9 cellular contexts compared by ENCODE assay signal in genomic region chr5:145347026-145347616, GRCh38.
DNase-seq lines count a peak whose midpoint lies in the region; ATAC-seq and TF ChIP-seq lines count a peak whose summit lies in the region.
"Had no signal": no experiment of that assay in that cellular context is flagged by ENCODE, and none has a peak within 500 bp of the region (broad histone marks: within the 10 kb centered on the region; RNA-seq: fewer than 3 reads in every experiment).

No MANE protein-coding gene starts in this region.

- H3K9me3 ChIP-seq in AG04450 (ENCODE audit: control insufficient read depth, insufficient read depth, low read length) (no peaks in the 10 kb centered on the region), MM.1S (replicated peaks; ENCODE audit: insufficient read depth, low read length) (no peaks in the 10 kb centered on the region), neural progenitor cell (ENCODE audit: low read depth) (no peaks in the 10 kb centered on the region)

- peaks cover 14% of the 10 kb centered on the region for H3K4me1 Mint-ChIP-seq in neural progenitor cell

- ATAC-seq in GM18868 (IDR thresholded peaks at IDR 0.05; ENCODE audit: unreplicated experiment) = peak; percentile 70

- CTCF ChIA-PET in AG04450 (lab: Charles Lee) = interaction anchor here (0.6 to 2.8 kb wide), 26 partner anchors 8 to 1143 kb away, joined by 3 to 20 read pairs (median 4); no protein-coding TSS in a partner anchor

- DNase-seq in AG04450 (ENCODE audit: low read depth, low spot score) = peak; percentile 13
- peak; percentile 33 for DNase-seq in MM.1S
- DNase-seq in cardiac fibroblast (ENCODE audit: low read depth in 2 of 2) = peak; percentile 78 to 84
- peak; percentile 62 for DNase-seq in neural progenitor cell (ENCODE audit: low spot score)
- DNase-seq in C1 segment of cervical spinal cord (lab: John Stamatoyannopoulos, UW) = no peak
- DNase-seq in activated CD8-positive, alpha-beta memory T cell treated with anti-CD3 and anti-CD28 coated beads, Interleukin-2, amount 50 U/mL, for 4 hours = no peak
- no peak for DNase-seq in stimulated activated CD4-positive, alpha-beta T cell treated with anti-CD3 and anti-CD28 coated beads, Interleukin-4, amount 100 ng/mL, for 4 hours

- H3K4me1 ChIP-seq in MM.1S (ENCODE audit: low read length) = no peaks in the 10 kb centered on the region
- H3K4me1 ChIP-seq in neural progenitor cell = no peaks in the 10 kb centered on the region

- POLR2A ChIA-PET in AG04450 (lab: Yijun Ruan, JAX) = interaction anchor here (0.7 kb wide), 1 partner anchor 152 kb away, joined by 3 read pairs; no protein-coding TSS in a partner anchor

- H3K79me2 ChIP-seq in MM.1S (ENCODE audit: low read length) = no peaks in the 10 kb centered on the region
- no peaks in the 10 kb centered on the region for H3K79me2 ChIP-seq in neural progenitor cell (ENCODE audit: low read depth)

- no peaks in the 10 kb centered on the region for H3K36me3 ChIP-seq in MM.1S (replicated peaks; ENCODE audit: insufficient read depth, low read length)
- no peaks in the 10 kb centered on the region for H3K36me3 ChIP-seq in neural progenitor cell

- H3F3A ChIP-seq in MM.1S (ENCODE audit: insufficient read depth, low read length) = no peaks in the 10 kb centered on the region
- no peaks in the 10 kb centered on the region for H3F3A ChIP-seq in neural progenitor cell (ENCODE audit: low read depth)

- H3K4me3 ChIP-seq in AG04450 (ENCODE audit: low read depth, low read length) = no peak overlapping the region
- no peak overlapping the region for H3K4me3 ChIP-seq in MM.1S (ENCODE audit: low read length)
- H3K4me3 ChIP-seq in cardiac fibroblast (replicated peaks in 1 of 2; ENCODE audit: low read depth in 2 of 2, low read length in 2 of 2) = no peak overlapping the region
- H3K4me3 ChIP-seq in neural progenitor cell = no peak overlapping the region

- TF ChIP-seq CTCF in AG04450 (IDR thresholded peaks at IDR 0.05; ENCODE audit: low read depth, low read length) (peak; percentile 75), MM.1S (IDR thresholded peaks at IDR 0.05; ENCODE audit: low read length) (peak; percentile 67), cardiac fibroblast (IDR thresholded peaks at IDR 0.05; ENCODE audit: low read depth, low read length) (peak; percentile 86), neural progenitor cell (IDR thresholded peaks at IDR 0.05) (peak; percentile 66)

- H2AFZ ChIP-seq in MM.1S (ENCODE audit: low read length) = 0 out of 2 replicates have a peak overlapping the region, but pooled peaks have one; percentile 4
- H2AFZ ChIP-seq in neural progenitor cell (replicated peaks) = no peak overlapping the region

- no peaks in the 10 kb centered on the region for H3K9me2 ChIP-seq in MM.1S (replicated peaks; ENCODE audit: insufficient read depth, low read length)

- no peaks in the 10 kb centered on the region for H3K36me3 Mint-ChIP-seq in neural progenitor cell

- H3K27me3 Mint-ChIP-seq in neural progenitor cell (ENCODE audit: insufficient read depth, low read depth) = no peaks in the 10 kb centered on the region
- H3K27me3 Mint-ChIP-seq: stimulated activated naive CD8-positive, alpha-beta T cell treated with anti-CD3 and anti-CD28 coated beads, Interleukin-15, Interleukin-2, amounts not matched to agents 100 ng/mL and 50 ng/mL, for 24 hours had no signal

- no peak overlapping the region for H3K27ac Mint-ChIP-seq in neural progenitor cell
- H3K27ac Mint-ChIP-seq: stimulated activated naive CD8-positive, alpha-beta T cell treated with anti-CD3 and anti-CD28 coated beads, Interleukin-15, Interleukin-2, amounts not matched to agents 100 ng/mL and 50 ng/mL, for 24 hours had no signal

- H3K9ac ChIP-seq in MM.1S (ENCODE audit: low read length) (no peak overlapping the region), neural progenitor cell (no peak overlapping the region)

- H3K4me2 ChIP-seq in MM.1S (ENCODE audit: low read depth, low read length) (no peak overlapping the region), neural progenitor cell (no peak overlapping the region)

- no peak overlapping the region for H3K27ac ChIP-seq in AG04450 (ENCODE audit: low read depth, low read length)
- no peak overlapping the region for H3K27ac ChIP-seq in MM.1S (ENCODE audit: low read length)
- H3K27ac ChIP-seq in neural progenitor cell = no peak overlapping the region

- no peaks in the 10 kb centered on the region for H3K27me3 ChIP-seq in AG04450 (ENCODE audit: control insufficient read depth, insufficient read depth, low read length)
- H3K27me3 ChIP-seq in MM.1S (replicated peaks; ENCODE audit: insufficient read depth, low read length) = no peaks in the 10 kb centered on the region
- no peaks in the 10 kb centered on the region for H3K27me3 ChIP-seq in neural progenitor cell

- no peak overlapping the region for H3K4me3 Mint-ChIP-seq in neural progenitor cell
- H3K4me3 Mint-ChIP-seq: stimulated activated naive CD8-positive, alpha-beta T cell treated with anti-CD3 and anti-CD28 coated beads, Interleukin-15, Interleukin-2, amounts not matched to agents 100 ng/mL and 50 ng/mL, for 24 hours had no signal

- peaks cover 2% of the 10 kb centered on the region for H3K9me3 Mint-ChIP-seq in neural progenitor cell
- H3K9me3 Mint-ChIP-seq: stimulated activated naive CD8-positive, alpha-beta T cell treated with anti-CD3 and anti-CD28 coated beads, Interleukin-15, Interleukin-2, amounts not matched to agents 100 ng/mL and 50 ng/mL, for 24 hours had no signal

- H4K20me1 ChIP-seq in MM.1S (ENCODE audit: insufficient read depth, low read length) (no peaks in the 10 kb centered on the region), neural progenitor cell (ENCODE audit: low read depth) (no peaks in the 10 kb centered on the region)

Comparison
In these comparisons a context has a peak if more than half of its experiments do, and no peak if none do; other contexts are left out.
1. DNase-seq: peak in AG04450 (single experiment), MM.1S (single experiment), cardiac fibroblast (2 of 2) and neural progenitor cell (single experiment); none in C1 segment of cervical spinal cord (0 of 14), activated CD8-positive, alpha-beta memory T cell treated with anti-CD3 and anti-CD28 coated beads, Interleukin-2, amount 50 U/mL, for 4 hours (single experiment) and stimulated activated CD4-positive, alpha-beta T cell treated with anti-CD3 and anti-CD28 coated beads, Interleukin-4, amount 100 ng/mL, for 4 hours (0 of 2).
2. Peak in every context shown above with its lines, with median percentiles within 50 percentile points of each other: CTCF ChIP-seq.